ENCODE assay signal across 9 cellular contexts in genomic region chr20:46293084-46293483, GRCh38. TPM values are rescaled to one million over a fixed set of nuclear protein-coding genes. Genes with fewer than 3 reads are reported as not detected.
DNase-seq lines count a peak whose midpoint lies in the region; ATAC-seq and TF ChIP-seq lines count a peak whose summit lies in the region.
"Had no signal": no experiment of that assay in that cellular context is flagged by ENCODE, and none has a peak within 500 bp of the region (broad histone marks: within the 10 kb centered on the region; RNA-seq: fewer than 3 reads in every experiment).

No MANE protein-coding gene starts in this region.

- intact Hi-C loops in left cardiac atrium (cut with DNase I) (no loop called here), left ventricle myocardium inferior (cut with micrococcal nuclease) (no loop called here), testis (cut with DNase I; ENCODE audit: low total_unique reads) (no loop called here), body of pancreas (cut with DNase I) (no loop called here)

- 34% methylated on average over 3 of the region's 3 CpGs for WGBS in testis, 2 donors
- WGBS in body of pancreas, 2 donors = 29 to 46% methylated on average over 3 of the region's 3 CpGs

- DNase-seq in left cardiac atrium (no peak), left ventricle myocardium inferior (no peak), RPMI8226 (peak; percentile 50), fibroblast of gingiva (ENCODE audit: low read depth) (peak; percentile 16), testis (peak; percentile 17), body of pancreas (no peak), T-helper 9 cell (no peak), NCI-H524 (lab: John Stamatoyannopoulos, UW) (no peak)
- DNase-seq: BE2C had no signal

- TF ChIP-seq POLR2A in testis (IDR thresholded peaks at IDR 0.05) (no peak), body of pancreas (IDR thresholded peaks at IDR 0.05) (no peak)

- ATAC-seq in left cardiac atrium = peak; percentile 33 to 44
- ATAC-seq in body of pancreas = no peak

- H3K4me3 ChIP-seq in left ventricle myocardium inferior (no peak overlapping the region), testis (no peak overlapping the region), body of pancreas (no peak overlapping the region)

- H3K27me3 ChIP-seq in left ventricle myocardium inferior (ENCODE audit: low read depth) = peaks cover 87% of the 10 kb centered on the region
- no peaks in the 10 kb centered on the region for H3K27me3 ChIP-seq in testis
- peaks cover 0 to 4% of the 10 kb centered on the region in 2 donors for H3K27me3 ChIP-seq in body of pancreas
- H3K27me3 ChIP-seq: BE2C had no signal

- H3K27ac ChIP-seq in left ventricle myocardium inferior (replicated peaks) = no peak overlapping the region
- no peak overlapping the region for H3K27ac ChIP-seq in testis
- H3K27ac ChIP-seq in body of pancreas = no peak overlapping the region

- TF ChIP-seq CTCF in left ventricle myocardium inferior (IDR thresholded peaks at IDR 0.05; ENCODE audit: borderline replicate concordance) (no peak), testis (IDR thresholded peaks at IDR 0.05) (no peak), body of pancreas (IDR thresholded peaks at IDR 0.05) (no peak)

- no peaks in the 10 kb centered on the region for H3K4me1 ChIP-seq in left ventricle myocardium inferior
- no peaks in the 10 kb centered on the region for H3K4me1 ChIP-seq in testis
- no peaks in the 10 kb centered on the region for H3K4me1 ChIP-seq in body of pancreas
- H3K4me1 ChIP-seq: BE2C had no signal

- H3K9me3 ChIP-seq in left ventricle myocardium inferior (replicated peaks) = no peaks in the 10 kb centered on the region
- H3K9me3 ChIP-seq in testis = no peaks in the 10 kb centered on the region
- H3K9me3 ChIP-seq in body of pancreas = no peaks in the 10 kb centered on the region
- H3K9me3 ChIP-seq: BE2C had no signal

- H3K36me3 ChIP-seq in left ventricle myocardium inferior (no peaks in the 10 kb centered on the region), testis (ENCODE audit: low read depth, missing control alignments) (no peaks in the 10 kb centered on the region), body of pancreas (replicated peaks in 1 of 2; ENCODE audit: insufficient read depth in 1 of 2, low read depth in 2 of 2) (no peaks in the 10 kb centered on the region)
- H3K36me3 ChIP-seq: BE2C had no signal

RNA-seq across cellular contexts. Expression of gene CDH22, which starts 15.2 kb away (rescaled TPM):
- total RNA-seq in left cardiac atrium = 1 to 10 TPM; 5.8 to 5.9 TPM
- 2.3 TPM for total RNA-seq in left ventricle myocardium inferior
- total RNA-seq in testis = 1 to 10 TPM; 1.8 to 2.6 TPM
- polyA plus RNA-seq in testis (ENCODE audit: insufficient read depth, low read depth, low replicate concordance) = 2.6 TPM
- 1 to 10 TPM; 1.3 to 2.1 TPM for total RNA-seq in body of pancreas

Comparison
In these comparisons a context has a peak if more than half of its experiments do, and no peak if none do; other contexts are left out.
1. DNase-seq: peak in RPMI8226 (single experiment), fibroblast of gingiva (single experiment) and testis (single experiment); none in left cardiac atrium (single experiment), left ventricle myocardium inferior (single experiment), body of pancreas (0 of 4), T-helper 9 cell (single experiment) and NCI-H524 (0 of 2).